In genomic region chr1:151946366-151946764, GRCh38 we compare ENCODE assay signal across 8 cellular contexts. TPM values are rescaled to one million over a fixed set of nuclear protein-coding genes. Genes with fewer than 3 reads are reported as not detected.
DNase-seq lines count a peak whose midpoint lies in the region; ATAC-seq lines count a peak whose summit lies in the region.

No MANE protein-coding gene starts in this region.

- peak; percentile 18 for DNase-seq in stimulated activated naive CD4-positive, alpha-beta T cell treated with Interleukin-2 at 50 U/mL for 16 hours (lab: John Stamatoyannopoulos, UW)
- no peak for DNase-seq in stimulated activated naive CD4-positive, alpha-beta T cell (lab: John Stamatoyannopoulos, UW)
- no peak for DNase-seq in activated T-helper 1 cell treated with anti-CD3 and anti-CD28 coated beads, Interleukin-12 subunit alpha, Interleukin-12 subunit beta, Interleukin-2, Interleukin-4 antibody, amounts not matched to agents 30 ng/mL and 10 ng/mL and 1 ng/mL, durations not matched to agents 14 hours and 24 hours and 36 hours (ENCODE audit: low spot score)
- DNase-seq in left colon (no peak), NCI-H1694 (lab: John Stamatoyannopoulos, UW) (no peak), COR-L47 (lab: John Stamatoyannopoulos, UW) (no peak), NCI-H524 (lab: John Stamatoyannopoulos, UW) (no peak)

- no peaks in the 10 kb centered on the region for H3K9me3 Mint-ChIP-seq in activated T-helper 1 cell treated with anti-CD3 and anti-CD28 coated beads, Interleukin-12 subunit alpha, Interleukin-12 subunit beta, Interleukin-2, Interleukin-4 antibody, amounts not matched to agents 30 ng/mL and 10 ng/mL and 1 ng/mL, durations not matched to agents 14 hours and 24 hours and 36 hours

- peak overlapping the region; percentile 58 for H3K4me3 Mint-ChIP-seq in activated T-helper 1 cell treated with anti-CD3 and anti-CD28 coated beads, Interleukin-12 subunit alpha, Interleukin-12 subunit beta, Interleukin-2, Interleukin-4 antibody, amounts not matched to agents 30 ng/mL and 10 ng/mL and 1 ng/mL, durations not matched to agents 14 hours and 24 hours and 36 hours

- intact Hi-C loops in activated T-helper 1 cell treated with anti-CD3 and anti-CD28 coated beads, Interleukin-12 subunit alpha, Interleukin-12 subunit beta, Interleukin-2, Interleukin-4 antibody, amounts not matched to agents 30 ng/mL and 10 ng/mL and 1 ng/mL, durations not matched to agents 14 hours and 24 hours and 36 hours (cut with micrococcal nuclease): loop anchor here (1.0 kb wide), 2 partner anchors 22 to 38 kb away; no protein-coding TSS in a partner anchor
- intact Hi-C loops in left colon (cut with DNase I, micrococcal nuclease): no loop called here

- ATAC-seq in left colon: peak; percentile 31
- ATAC-seq in GM21528 (IDR thresholded peaks at IDR 0.05; ENCODE audit: low FRiP score, unreplicated experiment): no peak

- H3K27me3 Mint-ChIP-seq in activated T-helper 1 cell treated with anti-CD3 and anti-CD28 coated beads, Interleukin-12 subunit alpha, Interleukin-12 subunit beta, Interleukin-2, Interleukin-4 antibody, amounts not matched to agents 30 ng/mL and 10 ng/mL and 1 ng/mL, durations not matched to agents 14 hours and 24 hours and 36 hours (ENCODE audit: insufficient read depth): peaks cover 1% of the 10 kb centered on the region

- peaks cover 1% of the 10 kb centered on the region for H3K36me3 Mint-ChIP-seq in activated T-helper 1 cell treated with anti-CD3 and anti-CD28 coated beads, Interleukin-12 subunit alpha, Interleukin-12 subunit beta, Interleukin-2, Interleukin-4 antibody, amounts not matched to agents 30 ng/mL and 10 ng/mL and 1 ng/mL, durations not matched to agents 14 hours and 24 hours and 36 hours (ENCODE audit: low read depth)

- peak overlapping the region; percentile 88 for H3K27ac Mint-ChIP-seq in activated T-helper 1 cell treated with anti-CD3 and anti-CD28 coated beads, Interleukin-12 subunit alpha, Interleukin-12 subunit beta, Interleukin-2, Interleukin-4 antibody, amounts not matched to agents 30 ng/mL and 10 ng/mL and 1 ng/mL, durations not matched to agents 14 hours and 24 hours and 36 hours

- peaks cover 45% of the 10 kb centered on the region for H3K4me1 Mint-ChIP-seq in activated T-helper 1 cell treated with anti-CD3 and anti-CD28 coated beads, Interleukin-12 subunit alpha, Interleukin-12 subunit beta, Interleukin-2, Interleukin-4 antibody, amounts not matched to agents 30 ng/mL and 10 ng/mL and 1 ng/mL, durations not matched to agents 14 hours and 24 hours and 36 hours (ENCODE audit: low read depth)

RNA-seq across cellular contexts. Expression of gene THEM4, which starts 37.1 kb away (rescaled TPM):
- 24.7 and 27.5 TPM in 2 replicates for total RNA-seq in activated T-helper 1 cell treated with anti-CD3 and anti-CD28 coated beads, Interleukin-12 subunit alpha, Interleukin-12 subunit beta, Interleukin-2, Interleukin-4 antibody, amounts not matched to agents 30 ng/mL and 10 ng/mL and 1 ng/mL, durations not matched to agents 14 hours and 24 hours and 36 hours
- total RNA-seq in left colon: 10 to 100 TPM in 1 of 2 donors, 1 to 10 TPM in 1; 7.3 to 11.0 TPM

RNA-seq across cellular contexts. Expression of gene S100A10, which starts 47.3 kb away (rescaled TPM):
- 105 and 106 TPM in 2 replicates for total RNA-seq in activated T-helper 1 cell treated with anti-CD3 and anti-CD28 coated beads, Interleukin-12 subunit alpha, Interleukin-12 subunit beta, Interleukin-2, Interleukin-4 antibody, amounts not matched to agents 30 ng/mL and 10 ng/mL and 1 ng/mL, durations not matched to agents 14 hours and 24 hours and 36 hours
- 1,000 to 10,000 TPM; 1,029 to 1,322 TPM for total RNA-seq in left colon
